14 cellular contexts compared by ENCODE assay signal in the genomic region with DNA sequence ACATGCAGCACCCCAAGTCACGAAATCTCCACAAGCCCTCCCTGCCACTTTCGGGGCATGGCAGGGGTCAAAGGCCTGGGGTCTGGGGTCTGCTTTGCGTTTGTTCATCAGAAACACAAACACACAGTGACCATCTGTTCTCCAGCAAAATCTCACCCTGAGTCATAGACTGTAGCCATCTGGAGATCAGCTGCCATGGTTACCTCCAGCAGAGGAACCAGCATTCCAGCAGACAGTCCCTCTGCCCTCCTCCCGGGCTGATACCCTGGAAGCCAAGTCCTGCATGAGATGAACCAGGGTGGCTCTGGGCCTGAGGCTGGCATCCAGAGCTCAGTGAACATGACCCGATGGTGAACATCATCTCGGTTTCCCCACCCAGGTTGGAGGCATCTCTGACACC. TPM values are rescaled to one million over a fixed set of nuclear protein-coding genes. Genes with fewer than 3 reads are reported as not detected.
"Had no signal": no experiment of that assay in that cellular context is flagged by ENCODE, and none has a peak within 500 bp of the region (broad histone marks: within the 10 kb centered on the region; RNA-seq: fewer than 3 reads in every experiment).

No MANE protein-coding gene starts in this region.

RNA-seq across cellular contexts. Expression of a gene that starts 4.6 kb away (rescaled TPM):
- total RNA-seq: activated B cell treated with CpG ODN at 0.5 μM for 24 hours; activated CD4-positive, alpha-beta memory T cell treated with anti-CD3 and anti-CD28 coated beads for 36 hours; activated CD4-positive, alpha-beta memory T cell treated with anti-CD3 and anti-CD28 coated beads, Interleukin-2, amount 10 ng/mL, durations not matched to agents 7 days and 5 days; activated CD4-positive, alpha-beta T cell treated with anti-CD3 and anti-CD28 coated beads for 36 hours; activated CD4-positive, alpha-beta T cell treated with anti-CD3 and anti-CD28 coated beads, Interleukin-2, amount 10 ng/mL, durations not matched to agents 24 days and 14 days; activated CD4-positive, alpha-beta T cell treated with anti-CD3 and anti-CD28 coated beads, Interleukin-2, amount 10 ng/mL, durations not matched to agents 7 days and 5 days; activated CD8-positive, alpha-beta memory T cell treated with anti-CD3 and anti-CD28 coated beads for 36 hours; activated CD8-positive, alpha-beta memory T cell treated with anti-CD3 and anti-CD28 coated beads, Interleukin-2, amount 10 ng/mL, durations not matched to agents 7 days and 5 days; activated CD8-positive, alpha-beta T cell treated with anti-CD3 and anti-CD28 coated beads for 36 hours; activated CD8-positive, alpha-beta T cell treated with anti-CD3 and anti-CD28 coated beads, Interleukin-2, amount 10 ng/mL, durations not matched to agents 7 days and 5 days; T-helper 1 cell treated with Interleukin-12 subunit alpha and Interleukin-12 subunit beta and Interleukin-4 antibody, amounts not matched to agents 30 ng/mL and 1 ng/mL, for 36 hours; T-helper 17 cell; T-helper 2 cell treated with Interferon-gamma antibody and Interleukin-4, amounts not matched to agents 100 ng/mL and 5 ng/mL, for 36 hours; WTC11 had no signal

RNA-seq across cellular contexts. Expression of a gene that starts 14.2 kb away (rescaled TPM):
- total RNA-seq: activated B cell treated with CpG ODN at 0.5 μM for 24 hours; activated CD4-positive, alpha-beta memory T cell treated with anti-CD3 and anti-CD28 coated beads for 36 hours; activated CD4-positive, alpha-beta memory T cell treated with anti-CD3 and anti-CD28 coated beads, Interleukin-2, amount 10 ng/mL, durations not matched to agents 7 days and 5 days; activated CD4-positive, alpha-beta T cell treated with anti-CD3 and anti-CD28 coated beads for 36 hours; activated CD4-positive, alpha-beta T cell treated with anti-CD3 and anti-CD28 coated beads, Interleukin-2, amount 10 ng/mL, durations not matched to agents 24 days and 14 days; activated CD4-positive, alpha-beta T cell treated with anti-CD3 and anti-CD28 coated beads, Interleukin-2, amount 10 ng/mL, durations not matched to agents 7 days and 5 days; activated CD8-positive, alpha-beta memory T cell treated with anti-CD3 and anti-CD28 coated beads for 36 hours; activated CD8-positive, alpha-beta memory T cell treated with anti-CD3 and anti-CD28 coated beads, Interleukin-2, amount 10 ng/mL, durations not matched to agents 7 days and 5 days; activated CD8-positive, alpha-beta T cell treated with anti-CD3 and anti-CD28 coated beads for 36 hours; activated CD8-positive, alpha-beta T cell treated with anti-CD3 and anti-CD28 coated beads, Interleukin-2, amount 10 ng/mL, durations not matched to agents 7 days and 5 days; T-helper 1 cell treated with Interleukin-12 subunit alpha and Interleukin-12 subunit beta and Interleukin-4 antibody, amounts not matched to agents 30 ng/mL and 1 ng/mL, for 36 hours; T-helper 17 cell; T-helper 2 cell treated with Interferon-gamma antibody and Interleukin-4, amounts not matched to agents 100 ng/mL and 5 ng/mL, for 36 hours had no signal

RNA-seq across cellular contexts. Expression of a gene that starts 23.4 kb away (rescaled TPM):
- total RNA-seq: activated B cell treated with CpG ODN at 0.5 μM for 24 hours; activated CD4-positive, alpha-beta memory T cell treated with anti-CD3 and anti-CD28 coated beads for 36 hours; activated CD4-positive, alpha-beta memory T cell treated with anti-CD3 and anti-CD28 coated beads, Interleukin-2, amount 10 ng/mL, durations not matched to agents 7 days and 5 days; activated CD4-positive, alpha-beta T cell treated with anti-CD3 and anti-CD28 coated beads for 36 hours; activated CD4-positive, alpha-beta T cell treated with anti-CD3 and anti-CD28 coated beads, Interleukin-2, amount 10 ng/mL, durations not matched to agents 24 days and 14 days; activated CD4-positive, alpha-beta T cell treated with anti-CD3 and anti-CD28 coated beads, Interleukin-2, amount 10 ng/mL, durations not matched to agents 7 days and 5 days; activated CD8-positive, alpha-beta memory T cell treated with anti-CD3 and anti-CD28 coated beads for 36 hours; activated CD8-positive, alpha-beta memory T cell treated with anti-CD3 and anti-CD28 coated beads, Interleukin-2, amount 10 ng/mL, durations not matched to agents 7 days and 5 days; activated CD8-positive, alpha-beta T cell treated with anti-CD3 and anti-CD28 coated beads for 36 hours; activated CD8-positive, alpha-beta T cell treated with anti-CD3 and anti-CD28 coated beads, Interleukin-2, amount 10 ng/mL, durations not matched to agents 7 days and 5 days; T-helper 1 cell treated with Interleukin-12 subunit alpha and Interleukin-12 subunit beta and Interleukin-4 antibody, amounts not matched to agents 30 ng/mL and 1 ng/mL, for 36 hours; T-helper 17 cell; T-helper 2 cell treated with Interferon-gamma antibody and Interleukin-4, amounts not matched to agents 100 ng/mL and 5 ng/mL, for 36 hours had no signal
